17 cellular contexts compared by ENCODE assay signal in genomic region chr11:119426142-119426541, GRCh38.
"Had no signal": no experiment of that assay in that cellular context is flagged by ENCODE, and none has a peak within 500 bp of the region (broad histone marks: within the 10 kb centered on the region; RNA-seq: fewer than 3 reads in every experiment).

No MANE protein-coding gene starts in this region.

- H3K4me3 Mint-ChIP-seq: activated naive CD8-positive, alpha-beta T cell treated with anti-CD3 and anti-CD28 coated beads for 36 hours; neural progenitor cell had no signal

- ATAC-seq: heart left ventricle; left ventricle myocardium superior; stimulated activated naive CD8-positive, alpha-beta T cell treated with anti-CD3 and anti-CD28 coated beads, Interleukin-15, Interleukin-2, amounts not matched to agents 100 U/mL and 50 U/mL, for 24 hours had no signal

- DNase-seq: activated CD4-positive, CD25-positive, alpha-beta regulatory T cell; activated gamma-delta T cell treated with Interleukin-2 at 50 U/mL for 16 hours; activated naive CD8-positive, alpha-beta T cell treated with anti-CD3 and anti-CD28 coated beads for 36 hours; foreskin fibroblast; heart left ventricle; kidney; left ventricle myocardium superior; mesenchymal stem cell; ovary; SK-N-SH; stimulated activated CD4-positive, alpha-beta T cell treated with anti-CD3 and anti-CD28 coated beads, Interleukin-2, amount 100 ng/mL, for 48 hours; stimulated activated naive CD8-positive, alpha-beta T cell treated with anti-CD3 and anti-CD28 coated beads, Interleukin-15, Interleukin-2, amounts not matched to agents 100 U/mL and 50 U/mL, for 24 hours; T-helper 1 cell had no signal

- H2AFZ ChIP-seq: neural progenitor cell had no signal

- H3K4me2 ChIP-seq: neural progenitor cell, SK-N-SH had no signal

- H3K4me3 ChIP-seq: esophagus muscularis mucosa, heart left ventricle, neural progenitor cell, ovary, suprapubic skin had no signal

- H3K36me3 Mint-ChIP-seq: activated naive CD8-positive, alpha-beta T cell treated with anti-CD3 and anti-CD28 coated beads for 36 hours; neural progenitor cell had no signal

- H3K9me3 ChIP-seq: esophagus muscularis mucosa, heart left ventricle, ovary, SK-N-SH, suprapubic skin had no signal

- H3K27ac ChIP-seq: esophagus muscularis mucosa, heart left ventricle, neural progenitor cell, ovary, suprapubic skin had no signal

- H3K27ac Mint-ChIP-seq: activated naive CD8-positive, alpha-beta T cell treated with anti-CD3 and anti-CD28 coated beads for 36 hours; neural progenitor cell had no signal

- H3K9me3 Mint-ChIP-seq: activated naive CD8-positive, alpha-beta T cell treated with anti-CD3 and anti-CD28 coated beads for 36 hours had no signal

- H3K36me3 ChIP-seq: esophagus muscularis mucosa, heart left ventricle, neural progenitor cell, ovary, suprapubic skin had no signal

- H3K27me3 ChIP-seq: neural progenitor cell, ovary had no signal

- FAIRE-seq: kidney, TTC549 had no signal

- H3K9ac ChIP-seq: neural progenitor cell, SK-N-SH had no signal

- H3K9me2 ChIP-seq: SK-N-SH had no signal
